26 cellular contexts compared by ENCODE assay signal in genomic region chr3:64906011-64906410, GRCh38.
"Had no signal": no experiment of that assay in that cellular context is flagged by ENCODE, and none has a peak within 500 bp of the region (broad histone marks: within the 10 kb centered on the region; RNA-seq: fewer than 3 reads in every experiment).

No MANE protein-coding gene starts in this region.

- FAIRE-seq: endothelial cell of umbilical vein, keratinocyte had no signal

- H3K27ac ChIP-seq: ovary, stomach, tibial artery had no signal

- DNase-seq: activated CD4-positive, alpha-beta memory T cell treated with anti-CD3 and anti-CD28 coated beads for 36 hours; activated CD4-positive, alpha-beta T cell treated with anti-CD3 and anti-CD28 coated beads for 4 hours; activated CD4-positive, CD25-positive, alpha-beta regulatory T cell; activated CD8-positive, alpha-beta memory T cell treated with anti-CD3 and anti-CD28 coated beads, Interleukin-2, amount 50 U/mL, for 4 hours; activated effector memory CD4-positive, alpha-beta T cell treated with anti-CD3 and anti-CD28 coated beads, Interleukin-2, amount 50 U/mL, for 16 hours; activated naive CD4-positive, alpha-beta T cell treated with anti-CD3 and anti-CD28 coated beads, Interleukin-2, amount 50 U/mL, for 16 hours; activated T-cell treated with anti-CD3 and anti-CD28 coated beads, Interleukin-2, amount 50 U/mL, for 1 hour; amygdala; central memory CD4-positive, alpha-beta T cell; foreskin fibroblast; head of caudate nucleus; hippocampal formation; mammary epithelial cell; midbrain; naive thymus-derived CD4-positive, alpha-beta T cell; ovary; retina; stimulated activated CD4-positive, alpha-beta T cell treated with anti-CD3 and anti-CD28 coated beads, Interleukin-15, amount 100 ng/mL, for 24 hours; stimulated activated CD4-positive, alpha-beta T cell treated with anti-CD3 and anti-CD28 coated beads, Interleukin-2, amount 100 ng/mL, for 24 hours; stimulated activated naive B cell treated with anti-CD40 and anti-IgM and Interleukin-4, amounts not matched to agents 10 μg/mL and 1 μg/mL and 100 μg/mL, for 72 hours; stomach; T-helper 1 cell; tibial artery had no signal

- H3K9me3 ChIP-seq: ovary, stomach, tibial artery had no signal

- ATAC-seq: esophagus mucosa; naive thymus-derived CD4-positive, alpha-beta T cell; stimulated activated naive B cell treated with anti-CD40 and anti-IgM and Interleukin-4, amounts not matched to agents 10 μg/mL and 1 μg/mL and 100 μg/mL, for 72 hours had no signal

- H3K4me3 ChIP-seq: ovary, stomach, tibial artery had no signal

- H3K36me3 ChIP-seq: ovary, stomach, tibial artery had no signal

- H3K27me3 ChIP-seq: ovary, stomach, tibial artery had no signal
